Comparison of ENCODE assay signal across 8 cellular contexts in genomic region chr2:222572761-222573174, GRCh38.
DNase-seq lines count a peak whose midpoint lies in the region; ATAC-seq and TF ChIP-seq lines count a peak whose summit lies in the region.

No MANE protein-coding gene starts in this region.

- H3K4me3 ChIP-seq in choroid plexus epithelial cell (ENCODE audit: low read depth, low read length) = no peak overlapping the region

- H3K27ac ChIP-seq in caudate nucleus (ENCODE audit: low read depth, low read length) = no peak overlapping the region

- ATAC-seq in HG03135 (IDR thresholded peaks at IDR 0.05; ENCODE audit: unreplicated experiment) = no peak

- no peak overlapping the region for H3K4me3 Mint-ChIP-seq in mesothelial cell of epicardium

- peak overlapping the region; percentile 80 for H3K27ac Mint-ChIP-seq in mesothelial cell of epicardium

- peaks cover 8% of the 10 kb centered on the region for H3K36me3 Mint-ChIP-seq in mesothelial cell of epicardium

- H3K9me3 Mint-ChIP-seq in mesothelial cell of epicardium = no peaks in the 10 kb centered on the region

- TF ChIP-seq CTCF in choroid plexus epithelial cell (conservative IDR thresholded peaks at IDR 0.05; ENCODE audit: low read depth, low read length) (no peak), mesothelial cell of epicardium (IDR thresholded peaks at IDR 0.05; ENCODE audit: unreplicated experiment) (no peak)

- DNase-seq in AG08396 (ENCODE audit: low spot score) (peak; percentile 41), M059J (ENCODE audit: low read depth) (peak; percentile 75), choroid plexus epithelial cell (ENCODE audit: low read depth) (peak; percentile 80), mesothelial cell of epicardium (ENCODE audit: low spot score in 2 of 2, unreplicated experiment in 2 of 2) (no peak), caudate nucleus (lab: John Stamatoyannopoulos, UW) (no peak)
- no peak for DNase-seq in activated effector memory CD4-positive, alpha-beta T cell treated with anti-CD3 and anti-CD28 coated beads, Interleukin-2, amount 50 U/mL, for 16 hours
- DNase-seq in stimulated activated CD4-positive, alpha-beta T cell treated with anti-CD3 and anti-CD28 coated beads, Interleukin-4, amount 100 ng/mL, for 1 hour = no peak

- no peaks in the 10 kb centered on the region for H3K27me3 Mint-ChIP-seq in mesothelial cell of epicardium (ENCODE audit: low read depth)

- peaks cover 51% of the 10 kb centered on the region for H3K4me1 Mint-ChIP-seq in mesothelial cell of epicardium

Comparison
In these comparisons a context has a peak if more than half of its experiments do, and no peak if none do; other contexts are left out.
1. DNase-seq: peak in AG08396 (single experiment), M059J (single experiment) and choroid plexus epithelial cell (single experiment); none in mesothelial cell of epicardium (0 of 2), caudate nucleus (0 of 61), activated effector memory CD4-positive, alpha-beta T cell treated with anti-CD3 and anti-CD28 coated beads, Interleukin-2, amount 50 U/mL, for 16 hours (single experiment) and stimulated activated CD4-positive, alpha-beta T cell treated with anti-CD3 and anti-CD28 coated beads, Interleukin-4, amount 100 ng/mL, for 1 hour (single experiment).